ENCODE assay signal across 8 cellular contexts in the genomic region with DNA sequence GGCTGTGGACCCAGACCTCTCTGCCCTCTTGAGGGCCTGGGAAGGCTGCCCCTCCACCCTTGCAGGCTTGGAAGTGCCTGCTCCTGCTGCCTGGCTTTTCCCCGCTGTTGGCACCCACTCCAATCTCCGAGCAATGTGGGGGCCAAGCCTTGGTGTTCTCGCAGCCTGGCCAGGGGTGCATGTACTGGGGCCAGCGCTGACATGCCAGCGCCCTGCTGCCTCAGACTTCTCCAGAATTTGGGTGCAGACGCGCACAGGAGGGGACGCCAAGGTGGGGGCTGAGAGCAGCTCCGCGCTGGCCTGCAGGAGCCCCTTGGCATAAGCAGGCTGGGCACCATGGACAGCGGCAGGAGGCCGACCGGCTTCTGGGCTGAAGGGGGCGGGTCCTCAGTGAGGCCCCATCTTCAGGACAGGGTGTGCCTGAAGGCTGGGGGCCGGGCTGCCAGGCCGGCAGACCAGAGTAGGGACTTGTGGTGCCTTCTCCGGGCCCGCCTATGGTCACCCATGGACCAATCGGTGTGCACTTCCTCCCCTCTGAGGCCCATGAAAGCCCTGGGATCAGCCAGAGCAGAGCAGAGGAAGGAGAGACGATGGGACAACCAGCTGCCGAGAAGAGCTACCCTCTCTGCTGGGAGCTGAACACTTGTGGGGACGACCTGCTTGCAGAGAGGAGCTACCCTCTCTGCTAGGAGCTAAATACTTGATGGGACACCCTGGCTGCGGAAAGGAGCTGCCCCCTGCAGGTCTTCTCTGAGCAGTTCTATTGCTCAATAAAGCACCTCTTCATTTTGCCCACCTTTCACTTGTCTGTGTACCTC.
DNase-seq lines count a peak whose midpoint lies in the region; ATAC-seq, FAIRE-seq and TF ChIP-seq lines count a peak whose summit lies in the region.

No MANE protein-coding gene starts in this region.

- ATAC-seq in GM21390 (IDR thresholded peaks at IDR 0.05; ENCODE audit: unreplicated experiment) (no peak), GM18502 (IDR thresholded peaks at IDR 0.05; ENCODE audit: poor library complexity, unreplicated experiment) (no peak)

- TF ChIP-seq POLR2A in adrenal gland (IDR thresholded peaks at IDR 0.05), result no peak

- peak; percentile 39 for DNase-seq in COLO668 (lab: John Stamatoyannopoulos, UW; ENCODE audit: unreplicated experiment)
- peak; percentile 0 for DNase-seq in HTR-8/SVneo (ENCODE audit: insufficient read length, low spot score)
- peak; percentile 33 to 62 (median 47) for DNase-seq in adrenal gland
- DNase-seq in kidney, result peak; percentile 73
- no peak for DNase-seq in NCI-H2107 (lab: John Stamatoyannopoulos, UW)
- no peak for DNase-seq in SW 1271 (lab: John Stamatoyannopoulos, UW)

- H3K27ac ChIP-seq in adrenal gland (no peak overlapping the region), kidney (ENCODE audit: low read depth in 2 of 2, low read length in 2 of 2) (no peak overlapping the region)

- H3K4me3 ChIP-seq in adrenal gland, result no peak overlapping the region
- H3K4me3 ChIP-seq in kidney (ENCODE audit: low read length in 2 of 2), result no peak overlapping the region

- H3K36me3 ChIP-seq in adrenal gland (replicated peaks in 1 of 2) (no peaks in the 10 kb centered on the region), kidney (ENCODE audit: control insufficient read depth in 1 of 2, insufficient read depth in 2 of 2, low read length in 2 of 2) (no peaks in the 10 kb centered on the region)

- H3K9ac ChIP-seq in kidney (ENCODE audit: low read length in 2 of 2), result no peak overlapping the region

- intact Hi-C loops in adrenal gland (cut with DNase I) (no loop called here), kidney (cut with DNase I) (no loop called here)

- H3K27me3 ChIP-seq in adrenal gland, result peaks cover 26% of the 10 kb centered on the region

- TF ChIP-seq CTCF in adrenal gland (IDR thresholded peaks at IDR 0.05) (peak in 1 of 6 experiments; percentile 13), kidney (IDR thresholded peaks at IDR 0.05; ENCODE audit: borderline replicate concordance, extremely low read depth, insufficient read depth) (no peak)

- no peak for FAIRE-seq in HTR-8/SVneo (lab: Jason Lieb, UNC)
- no peak for FAIRE-seq in kidney (lab: Jason Lieb, UNC)

- 8 to 53% (median 26%) methylated on average over 2 to 23 of the region's 23 CpGs; no CpG with 5 or more reads in 1 of the 4 donors for WGBS in adrenal gland, 4 donors

- no peaks in the 10 kb centered on the region for H3K4me1 ChIP-seq in adrenal gland (replicated peaks in 1 of 2)
- H3K4me1 ChIP-seq in kidney (ENCODE audit: control insufficient read depth in 1 of 2, insufficient read depth in 1 of 2, low read depth in 1 of 2, low read length in 2 of 2), result no peaks in the 10 kb centered on the region

- H3K9me3 ChIP-seq in adrenal gland (replicated peaks in 1 of 3) (no peaks in the 10 kb centered on the region), kidney (ENCODE audit: control insufficient read depth in 1 of 2, low read length in 2 of 2) (no peaks in the 10 kb centered on the region)

Comparison
In these comparisons a context has a peak if more than half of its experiments do, and no peak if none do; other contexts are left out.
1. DNase-seq: peak in COLO668 (single experiment), HTR-8/SVneo (single experiment), adrenal gland (7 of 7) and kidney (single experiment); none in NCI-H2107 (single experiment) and SW 1271 (0 of 2).